Comparison of ENCODE assay signal across 14 cellular contexts in genomic region chr2:173118385-173118784, GRCh38. TPM values are rescaled to one million over a fixed set of nuclear protein-coding genes. Genes with fewer than 3 reads are reported as not detected.
A peak's percentile ranks its signal among the peaks of the same experiment; 100 is the strongest.
DNase-seq lines count a peak whose midpoint lies in the region; ATAC-seq and TF ChIP-seq lines count a peak whose summit lies in the region.
"Had no signal": no experiment of that assay in that cellular context is flagged by ENCODE, and none has a peak within 500 bp of the region (broad histone marks: within the 10 kb centered on the region; RNA-seq: fewer than 3 reads in every experiment).

No MANE protein-coding gene starts in this region.

- no peak overlapping the region for H2AFZ ChIP-seq in IMR-90 (replicated peaks; ENCODE audit: low read length, poor library complexity)

- no peak overlapping the region for H3K56ac ChIP-seq in IMR-90 (ENCODE audit: extremely low read depth, insufficient read depth, low read length)

- no peak overlapping the region for H3K27ac ChIP-seq in IMR-90 (ENCODE audit: insufficient read depth, low read length)
- no peak overlapping the region for H3K27ac ChIP-seq in RWPE1
- H3K27ac ChIP-seq: BLaER1 had no signal

- H3K4me1 Mint-ChIP-seq in stimulated activated effector memory CD8-positive, alpha-beta T cell treated with anti-CD3 and anti-CD28 coated beads, Interleukin-12 subunit alpha, Interleukin-12 subunit beta, amount 100 ng/mL, for 72 hours: peaks cover 11% of the 10 kb centered on the region
- H3K4me1 Mint-ChIP-seq: CD8-positive, alpha-beta memory T cell had no signal

- H3K9ac ChIP-seq in IMR-90 (ENCODE audit: low read depth, low read length): no peak overlapping the region
- H3K9ac ChIP-seq: BLaER1 had no signal

- H2AK5ac ChIP-seq in IMR-90 (ENCODE audit: low read depth, low read length): 0 out of 2 replicates have a peak overlapping the region, but pooled peaks have one; percentile 4

- no peaks in the 10 kb centered on the region for H3K27me3 ChIP-seq in IMR-90 (ENCODE audit: control insufficient read depth, insufficient read depth, low read length)
- H3K27me3 ChIP-seq: BLaER1 had no signal

- H3K18ac ChIP-seq in IMR-90 (ENCODE audit: low read depth, low read length): peak overlapping the region; percentile 83; the same call in 1 of the 2 replicates

- peak overlapping the region; percentile 76; the same call in 1 of the 2 replicates for H4K5ac ChIP-seq in IMR-90 (ENCODE audit: low read depth, low read length)

- no peak overlapping the region for H2BK120ac ChIP-seq in IMR-90 (ENCODE audit: low read depth, low read length)

- no peak overlapping the region; the same call in 1 of the 2 replicates for H4K91ac ChIP-seq in IMR-90 (ENCODE audit: insufficient read depth, low read depth, low read length)

- in situ Hi-C loops in IMR-90 (cut with MboI; ENCODE audit: low sequenced_read_pairs): no loop called here

- peak overlapping the region; percentile 86; the same call in 1 of the 2 replicates for H3K23ac ChIP-seq in IMR-90 (ENCODE audit: low read depth, low read length)

- H3K9me1 ChIP-seq in IMR-90 (ENCODE audit: insufficient read depth, low read length): peaks cover 11% of the 10 kb centered on the region

- no CpG with 5 or more reads among the region's 1 CpG for whole genome bisulfite sequencing in IMR-90 (ENCODE audit: extremely low coverage in 2 of 2, insufficient read length in 1 of 2), 2 experiments

- no TSS peak for BruUV-seq in IMR-90 (replicated peaks; lab: Mats Ljungman, UMichigan)

- no peak for TF ChIP-seq POLR2A in IMR-90 (IDR thresholded peaks at IDR 0.05; ENCODE audit: low read depth, low read length)

- peak overlapping the region; percentile 67; the same call in 1 of the 2 replicates for H3K4ac ChIP-seq in IMR-90 (ENCODE audit: low read depth, low read length)

- DNase-seq in ELR (ENCODE audit: low read depth) (peak; percentile 35), IMR-90 (peak; percentile 47), amniotic epithelial cell (ENCODE audit: low read depth) (peak; percentile 46), kidney tubule cell (ENCODE audit: low spot score) (peak; percentile 12), RWPE1 (ENCODE audit: low spot score) (no peak)
- no peak for DNase-seq in stimulated activated effector memory CD8-positive, alpha-beta T cell treated with anti-CD3 and anti-CD28 coated beads, Interleukin-12 subunit alpha, Interleukin-12 subunit beta, amount 100 ng/mL, for 72 hours (ENCODE audit: low spot score in 2 of 2)
- DNase-seq: CD8-positive, alpha-beta memory T cell; NCI-H146; NCI-H2081 treated with DMSO at 0.1 percent for 48 hours; NCI-H2227 treated with DMSO at 0.1 percent for 48 hours; NCI-H748 treated with DMSO at 0.1 percent for 48 hours had no signal

- no peak for TF ChIP-seq RAD21 in IMR-90 (IDR thresholded peaks at IDR 0.05; ENCODE audit: low read length)

- intact Hi-C loops in IMR-90 (cut with micrococcal nuclease): no loop called here

- H3K36me3 Mint-ChIP-seq in stimulated activated effector memory CD8-positive, alpha-beta T cell treated with anti-CD3 and anti-CD28 coated beads, Interleukin-12 subunit alpha, Interleukin-12 subunit beta, amount 100 ng/mL, for 72 hours: no peaks in the 10 kb centered on the region

- POLR2A ChIA-PET in IMR-90 (lab: Charles Lee; ENCODE audit: unreplicated experiment): no interaction called here
- POLR2A ChIA-PET in RWPE1 (lab: Yijun Ruan, JAX; ENCODE audit: low non-redundant PET): no interaction called here

- 0 out of 4 replicates have a peak overlapping the region, but pooled peaks of 1 of the 2 experiments have one; percentile 12 for H4K8ac ChIP-seq in IMR-90 (ENCODE audit: low read depth in 2 of 2, low read length in 2 of 2)

- no peak overlapping the region for H3K4me3 Mint-ChIP-seq in stimulated activated effector memory CD8-positive, alpha-beta T cell treated with anti-CD3 and anti-CD28 coated beads, Interleukin-12 subunit alpha, Interleukin-12 subunit beta, amount 100 ng/mL, for 72 hours
- H3K4me3 Mint-ChIP-seq: CD8-positive, alpha-beta memory T cell had no signal

- dilution Hi-C loops in IMR-90 (cut with HindIII; ENCODE audit: low sequenced_read_pairs, unreplicated experiment): no loop called here

- CTCF ChIA-PET in IMR-90 (lab: Yijun Ruan, JAX) (no interaction called here), RWPE1 (lab: Yijun Ruan, JAX) (no interaction called here)

- no peak overlapping the region for H3K4me3 ChIP-seq in IMR-90 (ENCODE audit: insufficient read depth, low read depth, low read length)
- H3K4me3 ChIP-seq: BLaER1 had no signal

- peak overlapping the region; percentile 83 for H3K14ac ChIP-seq in IMR-90 (replicated peaks; ENCODE audit: low read depth, low read length)

- H3K9me3 Mint-ChIP-seq in stimulated activated effector memory CD8-positive, alpha-beta T cell treated with anti-CD3 and anti-CD28 coated beads, Interleukin-12 subunit alpha, Interleukin-12 subunit beta, amount 100 ng/mL, for 72 hours: no peaks in the 10 kb centered on the region
- H3K9me3 Mint-ChIP-seq: CD8-positive, alpha-beta memory T cell had no signal

- peaks cover 15% of the 10 kb centered on the region for H3K4me1 ChIP-seq in IMR-90 (ENCODE audit: control insufficient read depth, insufficient read depth, low read length)

- no peak overlapping the region for H2BK15ac ChIP-seq in IMR-90 (ENCODE audit: low read depth, low read length)

- no peak overlapping the region for H2AK9ac ChIP-seq in IMR-90 (replicated peaks; ENCODE audit: low read depth, low read length, poor library complexity)

- H3K27ac Mint-ChIP-seq in stimulated activated effector memory CD8-positive, alpha-beta T cell treated with anti-CD3 and anti-CD28 coated beads, Interleukin-12 subunit alpha, Interleukin-12 subunit beta, amount 100 ng/mL, for 72 hours: no peak overlapping the region
- H3K27ac Mint-ChIP-seq: CD8-positive, alpha-beta memory T cell had no signal

- H3K4me2 ChIP-seq in IMR-90 (ENCODE audit: low read depth, low read length): no peak overlapping the region
- H3K4me2 ChIP-seq: BLaER1 had no signal

- 0 out of 2 replicates have a peak, but pooled peaks cover 4% of the 10 kb centered on the region for H4K20me1 ChIP-seq in IMR-90 (ENCODE audit: insufficient read depth, low read length)

- H3K79me1 ChIP-seq in IMR-90 (ENCODE audit: low read depth in 1 of 2, low read length in 2 of 2): peaks cover 46 to 75% of the 10 kb centered on the region in 2 experiments

- H3K9me3 ChIP-seq in IMR-90 (ENCODE audit: control insufficient read depth, insufficient read depth, low read length): no peaks in the 10 kb centered on the region

- TF ChIP-seq CTCF in IMR-90 (conservative IDR thresholded peaks at IDR 0.05; ENCODE audit: low read depth, low read length) (no peak), RWPE1 (conservative IDR thresholded peaks at IDR 0.05; ENCODE audit: low read depth) (no peak)

- no peak overlapping the region for H2BK20ac ChIP-seq in IMR-90 (ENCODE audit: low read depth, low read length)

- ATAC-seq in IMR-90 (ENCODE audit: low read depth): no peak
- no peak for ATAC-seq in stimulated activated effector memory CD8-positive, alpha-beta T cell treated with anti-CD3 and anti-CD28 coated beads, Interleukin-12 subunit alpha, Interleukin-12 subunit beta, amount 100 ng/mL, for 72 hours
- no peak for ATAC-seq in GM21576 (IDR thresholded peaks at IDR 0.05; ENCODE audit: unreplicated experiment)
- ATAC-seq in GM21390 (IDR thresholded peaks at IDR 0.05; ENCODE audit: unreplicated experiment): no peak

- peak overlapping the region; percentile 67 for H2BK5ac ChIP-seq in IMR-90 (ENCODE audit: low read depth, low read length, poor library complexity, severe bottlenecking)

- H3K36me3 ChIP-seq in IMR-90 (ENCODE audit: control insufficient read depth, insufficient read depth, low read length): no peaks in the 10 kb centered on the region; the same call in 1 of the 2 replicates

TF ChIP-seq in IMR-90, 13 proteins besides CTCF, POLR2A, EP300 and RAD21:
- TF ChIP-seq RCOR1 (IDR thresholded peaks at IDR 0.05; ENCODE audit: insufficient replicate concordance, low read length) (no peak), MXI1 (IDR thresholded peaks at IDR 0.05; ENCODE audit: borderline replicate concordance, low read depth, low read length) (no peak), CEBPB (IDR thresholded peaks at IDR 0.05; ENCODE audit: low read depth, low read length) (no peak), CHD1 (IDR thresholded peaks at IDR 0.05; ENCODE audit: low read depth, low read length) (no peak), MAZ (IDR thresholded peaks at IDR 0.05; ENCODE audit: borderline replicate concordance, low read depth, low read length) (no peak)
- TF ChIP-seq, protein P1, sequence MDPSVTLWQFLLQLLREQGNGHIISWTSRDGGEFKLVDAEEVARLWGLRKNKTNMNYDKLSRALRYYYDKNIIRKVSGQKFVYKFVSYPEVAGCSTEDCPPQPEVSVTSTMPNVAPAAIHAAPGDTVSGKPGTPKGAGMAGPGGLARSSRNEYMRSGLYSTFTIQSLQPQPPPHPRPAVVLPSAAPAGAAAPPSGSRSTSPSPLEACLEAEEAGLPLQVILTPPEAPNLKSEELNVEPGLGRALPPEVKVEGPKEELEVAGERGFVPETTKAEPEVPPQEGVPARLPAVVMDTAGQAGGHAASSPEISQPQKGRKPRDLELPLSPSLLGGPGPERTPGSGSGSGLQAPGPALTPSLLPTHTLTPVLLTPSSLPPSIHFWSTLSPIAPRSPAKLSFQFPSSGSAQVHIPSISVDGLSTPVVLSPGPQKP (IDR thresholded peaks at IDR 0.05; ENCODE audit: borderline replicate concordance, low read depth, low read length): no peak
TF ChIP-seq in IMR-90: peak in this region for 0.

RNA-seq across cellular contexts. Expression of gene MAP3K20, which starts 42.7 kb away (rescaled TPM):
- total RNA-seq in IMR-90 (2012; rRNA removed): 84.4 and 93.0 TPM in 2 replicates
- 22.9 and 27.5 TPM in 2 replicates for polyA plus RNA-seq in IMR-90 (2012; rRNA removed)
- 6.0 and 6.1 TPM in 2 replicates for polyA plus RNA-seq in IMR-90 (2012; cell fraction: cytosol; rRNA removed)
- polyA plus RNA-seq in IMR-90 (2012; cell fraction: nucleus; rRNA removed; ENCODE audit: low replicate concordance): 2.9 and 14.5 TPM in 2 replicates

Comparison
In these comparisons a context has a peak if more than half of its experiments do, and no peak if none do; other contexts are left out.
1. DNase-seq: peak in ELR (single experiment), IMR-90 (single experiment), amniotic epithelial cell (single experiment) and kidney tubule cell (single experiment); none in stimulated activated effector memory CD8-positive, alpha-beta T cell treated with anti-CD3 and anti-CD28 coated beads, Interleukin-12 subunit alpha, Interleukin-12 subunit beta, amount 100 ng/mL, for 72 hours (0 of 2) and RWPE1 (single experiment).